8 cellular contexts compared by ENCODE assay signal in the genomic region with DNA sequence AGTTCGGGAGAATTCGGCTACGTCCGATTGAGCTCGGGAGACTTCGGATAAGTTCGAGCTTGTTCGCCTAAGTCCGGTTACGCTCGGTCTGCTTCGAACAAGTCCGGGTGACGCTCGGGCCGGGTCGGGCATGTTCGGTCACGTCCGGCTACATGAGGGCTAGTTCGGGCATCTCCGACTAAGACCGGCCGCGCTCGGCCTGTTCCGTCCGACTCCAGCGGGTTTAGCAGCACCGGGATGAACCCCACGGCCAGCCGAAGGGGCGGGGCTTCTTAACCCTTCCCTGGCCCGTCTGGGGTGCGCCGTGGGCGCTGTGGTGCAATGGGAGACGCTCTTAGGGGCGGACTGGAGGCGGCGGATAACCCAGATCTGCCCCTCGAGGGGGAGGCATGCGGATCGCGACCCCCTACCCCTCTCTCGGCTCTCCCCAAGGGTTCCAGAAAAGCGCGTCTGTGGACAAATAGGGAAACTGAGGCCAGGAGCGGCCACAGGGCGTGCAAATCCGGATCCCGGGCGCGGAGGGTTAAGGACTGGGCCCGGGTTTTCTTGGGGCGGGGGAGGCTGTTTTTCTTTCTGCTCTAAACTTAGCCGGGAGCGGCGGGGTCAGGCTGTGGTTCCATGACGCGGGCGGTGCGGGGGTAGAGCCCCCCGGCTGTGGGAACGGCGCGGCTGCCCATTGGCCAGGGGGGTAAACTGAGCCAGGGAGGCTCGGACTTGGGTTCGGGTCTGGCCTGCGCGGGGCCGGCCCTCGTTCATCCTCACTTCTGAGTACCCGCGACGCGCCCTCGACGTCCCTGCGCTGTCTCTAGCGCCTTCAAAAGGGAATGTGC. TPM values are rescaled to one million over a fixed set of nuclear protein-coding genes. Genes with fewer than 3 reads are reported as not detected.
A peak's percentile ranks its signal among the peaks of the same experiment; 100 is the strongest.
DNase-seq lines count a peak whose midpoint lies in the region; ATAC-seq and TF ChIP-seq lines count a peak whose summit lies in the region.

No MANE protein-coding gene starts in this region.

- H3F3A ChIP-seq in OCI-LY1 (ENCODE audit: insufficient read depth, low read length): no peaks in the 10 kb centered on the region

- no peaks in the 10 kb centered on the region for H3K9me3 ChIP-seq in OCI-LY1 (ENCODE audit: low read length)

- TF ChIP-seq CTCF in OCI-LY1 (IDR thresholded peaks at IDR 0.05; ENCODE audit: low read length): no peak
- no peak for TF ChIP-seq CTCF in epithelial cell of proximal tubule (conservative IDR thresholded peaks at IDR 0.05; ENCODE audit: low read depth, low read length)

- peak overlapping the region; percentile 70 for H3K9ac ChIP-seq in OCI-LY1 (ENCODE audit: low read length)

- no peaks in the 10 kb centered on the region for H3K36me3 ChIP-seq in OCI-LY1 (ENCODE audit: insufficient read depth, low read length)

- no peaks in the 10 kb centered on the region for H4K20me1 ChIP-seq in OCI-LY1 (ENCODE audit: insufficient read depth, low read length)

- no peak overlapping the region for H3K27ac ChIP-seq in OCI-LY1 (ENCODE audit: low read depth, low read length, poor library complexity, severe bottlenecking)

- H3K4me3 ChIP-seq in OCI-LY1 (ENCODE audit: low read depth, low read length, poor library complexity, severe bottlenecking) (peak overlapping the region; percentile 61), epithelial cell of proximal tubule (ENCODE audit: low read depth, low read length) (peak overlapping the region; percentile 58)

- H3K79me2 ChIP-seq in OCI-LY1 (ENCODE audit: insufficient read depth, low read length): no peaks in the 10 kb centered on the region

- no peak overlapping the region for H2AFZ ChIP-seq in OCI-LY1 (ENCODE audit: low read length)

- DNase-seq in CMK (ENCODE audit: low read depth) (peak; percentile 92), HUDEP-2 (lab: John Stamatoyannopoulos, UW; ENCODE audit: unreplicated experiment in 76 of 76) (peak; percentile 79 to 100 (median 99)), activated T-cell treated with anti-CD3 and anti-CD28 coated beads for 4 hours (peak; percentile 58), epithelial cell of proximal tubule (ENCODE audit: low read depth) (peak; percentile 87), middle frontal gyrus (ENCODE audit: extremely low spot score, low spot score) (peak; percentile 86)
- peak; percentile 51 to 53 for DNase-seq in stimulated activated CD8-positive, alpha-beta memory T cell treated with anti-CD3 and anti-CD28 coated beads, Interleukin-15, amount 100 ng/mL, for 4 hours (ENCODE audit: low read depth in 2 of 2)

- peaks cover 16% of the 10 kb centered on the region for H3K4me1 ChIP-seq in OCI-LY1 (ENCODE audit: insufficient read depth, low read length, severe bottlenecking)

- no peaks in the 10 kb centered on the region for H3K9me2 ChIP-seq in OCI-LY1 (ENCODE audit: low read depth, low read length)

- ATAC-seq in GM21423 (IDR thresholded peaks at IDR 0.05; ENCODE audit: unreplicated experiment): peak; percentile 88

- H3K27me3 ChIP-seq in OCI-LY1 (ENCODE audit: insufficient read depth, low read length): 0 out of 2 replicates have a peak, but pooled peaks cover 3% of the 10 kb centered on the region

- peak overlapping the region; percentile 66 for H3K4me2 ChIP-seq in OCI-LY1 (ENCODE audit: low read length)

RNA-seq across cellular contexts. Expression of a gene that starts 1.5 kb away (rescaled TPM):
- 0.63 TPM in 1 of 2 replicates, not detected in the other for total RNA-seq in epithelial cell of proximal tubule

RNA-seq across cellular contexts. Expression of a gene that starts 20.9 kb away (rescaled TPM):
- total RNA-seq in epithelial cell of proximal tubule: 0.17 and 0.43 TPM in 2 replicates

RNA-seq across cellular contexts. Expression of a gene that starts 31.7 kb away (rescaled TPM):
- 50.1 and 70.9 TPM in 2 replicates for total RNA-seq in epithelial cell of proximal tubule

RNA-seq across cellular contexts. Expression of a gene that starts 49.5 kb away (rescaled TPM):
- total RNA-seq in epithelial cell of proximal tubule: 0.07 and 1.3 TPM in 2 replicates

RNA-seq across cellular contexts. Expression of a gene that starts 51.1 kb away (rescaled TPM):
- total RNA-seq in epithelial cell of proximal tubule: 10.1 and 11.3 TPM in 2 replicates
